Comparison of ENCODE assay signal across 10 cellular contexts in genomic region chr22:28817919-28818859, GRCh38. TPM values are rescaled to one million over a fixed set of nuclear protein-coding genes. Genes with fewer than 3 reads are reported as not detected.
A peak's percentile ranks its signal among the peaks of the same experiment; 100 is the strongest.
DNase-seq lines count a peak whose midpoint lies in the region; ATAC-seq, FAIRE-seq and TF ChIP-seq lines count a peak whose summit lies in the region.
"Had no signal": no experiment of that assay in that cellular context is flagged by ENCODE, and none has a peak within 500 bp of the region (broad histone marks: within the 10 kb centered on the region; RNA-seq: fewer than 3 reads in every experiment).

No MANE protein-coding gene starts in this region.

- no peak overlapping the region for H3K4me3 ChIP-seq in bronchial epithelial cell (ENCODE audit: low read depth, low read length)

- DNase-seq in COLO668 (lab: John Stamatoyannopoulos, UW; ENCODE audit: unreplicated experiment): peak; percentile 61
- DNase-seq in NCI-H1092 (lab: John Stamatoyannopoulos, UW): peak; percentile 31
- DNase-seq in bronchial epithelial cell (ENCODE audit: low read depth): peak; percentile 21
- no peak for DNase-seq in stimulated activated CD4-positive, alpha-beta T cell treated with anti-CD3 and anti-CD28 coated beads, Interleukin-2, amount 100 ng/mL, for 48 hours
- DNase-seq in inferior parietal cortex (ENCODE audit: extremely low spot score): no peak
- DNase-seq: activated gamma-delta T cell treated with Interleukin-2 at 50 U/mL for 16 hours, NCI-H1105 had no signal

- H3K36me3 ChIP-seq in bronchial epithelial cell (ENCODE audit: control insufficient read depth, insufficient read depth, low read length): peaks cover 3% of the 10 kb centered on the region

- H3K27ac Mint-ChIP-seq in nephron: peak overlapping the region; percentile 92 to 95 (median 93)

- FAIRE-seq in bronchial epithelial cell (lab: Jason Lieb, UNC): no peak

- H3K36me3 Mint-ChIP-seq in nephron (ENCODE audit: low read depth): no peaks in the 10 kb centered on the region

- H3K27me3 ChIP-seq in bronchial epithelial cell (ENCODE audit: control insufficient read depth, insufficient read depth, low read length): no peaks in the 10 kb centered on the region

- H3K27me3 Mint-ChIP-seq in nephron (ENCODE audit: low read depth): no peaks in the 10 kb centered on the region

- TF ChIP-seq CTCF in bronchial epithelial cell (IDR thresholded peaks at IDR 0.05; ENCODE audit: insufficient read depth, low read length, severe bottlenecking) (no peak), nephron (IDR thresholded peaks at IDR 0.05; ENCODE audit: unreplicated experiment in 3 of 3) (no peak)

- H3K4me3 Mint-ChIP-seq in nephron: no peak overlapping the region

- no peaks in the 10 kb centered on the region for H3K9me3 Mint-ChIP-seq in nephron

- no peak for ATAC-seq in HG02973 (IDR thresholded peaks at IDR 0.05; ENCODE audit: unreplicated experiment)
- ATAC-seq in HG03354 (IDR thresholded peaks at IDR 0.05; ENCODE audit: poor library complexity, severe bottlenecking, unreplicated experiment): no peak

- peaks cover 48% of the 10 kb centered on the region for H3K4me1 Mint-ChIP-seq in nephron

RNA-seq across cellular contexts. Expression of gene XBP1, which starts 17.8 kb away (rescaled TPM):
- 225 and 250 TPM in 2 replicates for total RNA-seq in bronchial epithelial cell

RNA-seq across cellular contexts. Expression of gene CCDC117, which starts 45.7 kb away (rescaled TPM):
- total RNA-seq in bronchial epithelial cell: 8.4 and 9.2 TPM in 2 replicates

Comparison
In these comparisons a context has a peak if more than half of its experiments do, and no peak if none do; other contexts are left out.
1. DNase-seq: peak in COLO668 (single experiment), NCI-H1092 (single experiment) and bronchial epithelial cell (single experiment); none in stimulated activated CD4-positive, alpha-beta T cell treated with anti-CD3 and anti-CD28 coated beads, Interleukin-2, amount 100 ng/mL, for 48 hours (0 of 2) and inferior parietal cortex (single experiment).